Comparison of ENCODE assay signal across 21 cellular contexts in genomic region chr17:75842411-75842810, GRCh38. TPM values are rescaled to one million over a fixed set of nuclear protein-coding genes. Genes with fewer than 3 reads are reported as not detected.
DNase-seq lines count a peak whose midpoint lies in the region; ATAC-seq, FAIRE-seq and TF ChIP-seq lines count a peak whose summit lies in the region.
"Had no signal": no experiment of that assay in that cellular context is flagged by ENCODE, and none has a peak within 500 bp of the region (broad histone marks: within the 10 kb centered on the region; RNA-seq: fewer than 3 reads in every experiment).

No MANE protein-coding gene starts in this region.

- peak overlapping the region; percentile 91 for H3K4me3 ChIP-seq in CD8-positive, alpha-beta memory T cell (ENCODE audit: low read length)
- H3K4me3 ChIP-seq in lower leg skin (ENCODE audit: low read depth, poor library complexity, severe bottlenecking), result no peak overlapping the region
- H3K4me3 ChIP-seq: HAP-1 had no signal

- H3K36me3 ChIP-seq in CD8-positive, alpha-beta memory T cell (ENCODE audit: insufficient read depth, low read length), result peaks cover 19% of the 10 kb centered on the region

- peak overlapping the region; percentile 89 for H3K27ac ChIP-seq in CD8-positive, alpha-beta memory T cell (ENCODE audit: low read depth, low read length)
- H3K27ac ChIP-seq: 22Rv1 had no signal

- no peak for ATAC-seq in natural killer cell treated with Interleukin-12 subunit alpha and Interleukin-12 subunit beta and Interleukin-15 and Interleukin-18, amount 100 ng/mL, for 72 hours
- ATAC-seq: GM12878 had no signal

- DNase-seq in T-helper 1 cell (no peak), lower leg skin (ENCODE audit: low spot score in 2 of 2) (no peak), frontal cortex (ENCODE audit: low spot score in 2 of 2) (no peak), NCI-H2081 (lab: John Stamatoyannopoulos, UW) (no peak)
- DNase-seq in CD8-positive, alpha-beta memory T cell, result no peak
- DNase-seq in activated naive CD8-positive, alpha-beta T cell treated with anti-CD3 and anti-CD28 coated beads for 36 hours, result no peak
- DNase-seq in natural killer cell treated with Interleukin-12 subunit alpha and Interleukin-12 subunit beta and Interleukin-15 and Interleukin-18, amount 100 ng/mL, for 72 hours (ENCODE audit: low spot score), result no peak
- DNase-seq: central memory CD4-positive, alpha-beta T cell; foreskin melanocyte; MM.1S; NCI-H2081 treated with DMSO at 0.1 percent for 48 hours; NCI-H524 treated with DMSO at 0.1 percent for 48 hours; transverse colon had no signal

- H3K9me3 Mint-ChIP-seq in T-helper 1 cell treated with Interleukin-12 subunit alpha and Interleukin-12 subunit beta and Interleukin-4 antibody, amounts not matched to agents 30 μg/mL and 1 μg/mL, for 36 hours, result no peaks in the 10 kb centered on the region
- H3K9me3 Mint-ChIP-seq in CD8-positive, alpha-beta memory T cell, result no peaks in the 10 kb centered on the region
- no peaks in the 10 kb centered on the region for H3K9me3 Mint-ChIP-seq in activated naive CD8-positive, alpha-beta T cell treated with anti-CD3 and anti-CD28 coated beads for 36 hours
- H3K9me3 Mint-ChIP-seq in natural killer cell treated with Interleukin-12 subunit alpha and Interleukin-12 subunit beta and Interleukin-15 and Interleukin-18, amount 100 ng/mL, for 72 hours, result no peaks in the 10 kb centered on the region
- H3K9me3 Mint-ChIP-seq: neural crest cell had no signal

- POLR2A ChIA-PET in CD8-positive, alpha-beta memory T cell (lab: Charles Lee), result interaction anchor here (1.0 to 4.9 kb wide), 4 partner anchors 9 to 15 kb away, joined by 3 to 61 read pairs (median 12); partner anchors contain the start of gene WBP2

- no peak for TF ChIP-seq CTCF in lower leg skin (IDR thresholded peaks at IDR 0.05)

- no peak for TF ChIP-seq POLR2A in lower leg skin (IDR thresholded peaks at IDR 0.05)

- H3K36me3 Mint-ChIP-seq in T-helper 1 cell treated with Interleukin-12 subunit alpha and Interleukin-12 subunit beta and Interleukin-4 antibody, amounts not matched to agents 30 μg/mL and 1 μg/mL, for 36 hours (ENCODE audit: low read depth), result peaks cover 33% of the 10 kb centered on the region
- H3K36me3 Mint-ChIP-seq in CD8-positive, alpha-beta memory T cell, result peaks cover 0 to 69% (median 0%) of the 10 kb centered on the region in 3 donors
- H3K36me3 Mint-ChIP-seq in activated naive CD8-positive, alpha-beta T cell treated with anti-CD3 and anti-CD28 coated beads for 36 hours, result peaks cover 10% of the 10 kb centered on the region
- no peaks in the 10 kb centered on the region for H3K36me3 Mint-ChIP-seq in natural killer cell treated with Interleukin-12 subunit alpha and Interleukin-12 subunit beta and Interleukin-15 and Interleukin-18, amount 100 ng/mL, for 72 hours

- H3K27me3 Mint-ChIP-seq in T-helper 1 cell treated with Interleukin-12 subunit alpha and Interleukin-12 subunit beta and Interleukin-4 antibody, amounts not matched to agents 30 μg/mL and 1 μg/mL, for 36 hours (ENCODE audit: low read depth), result no peaks in the 10 kb centered on the region
- no peaks in the 10 kb centered on the region for H3K27me3 Mint-ChIP-seq in CD8-positive, alpha-beta memory T cell
- H3K27me3 Mint-ChIP-seq in activated naive CD8-positive, alpha-beta T cell treated with anti-CD3 and anti-CD28 coated beads for 36 hours, result no peaks in the 10 kb centered on the region
- no peaks in the 10 kb centered on the region for H3K27me3 Mint-ChIP-seq in natural killer cell treated with Interleukin-12 subunit alpha and Interleukin-12 subunit beta and Interleukin-15 and Interleukin-18, amount 100 ng/mL, for 72 hours

- no peaks in the 10 kb centered on the region for H3K27me3 ChIP-seq in CD8-positive, alpha-beta memory T cell (ENCODE audit: insufficient read depth, low read length, poor library complexity, severe bottlenecking)
- H3K27me3 ChIP-seq: right atrium auricular region, transverse colon had no signal

- H3K4me1 ChIP-seq in CD8-positive, alpha-beta memory T cell (ENCODE audit: insufficient read depth, low read length), result peaks cover 28% of the 10 kb centered on the region

- peak overlapping the region; percentile 94 for H3K4me3 Mint-ChIP-seq in T-helper 1 cell treated with Interleukin-12 subunit alpha and Interleukin-12 subunit beta and Interleukin-4 antibody, amounts not matched to agents 30 μg/mL and 1 μg/mL, for 36 hours
- peak overlapping the region in 6 of 7 donors; percentile 92 to 98 (median 94) for H3K4me3 Mint-ChIP-seq in CD8-positive, alpha-beta memory T cell
- peak overlapping the region; percentile 94 for H3K4me3 Mint-ChIP-seq in activated naive CD8-positive, alpha-beta T cell treated with anti-CD3 and anti-CD28 coated beads for 36 hours
- peak overlapping the region; percentile 89 for H3K4me3 Mint-ChIP-seq in natural killer cell treated with Interleukin-12 subunit alpha and Interleukin-12 subunit beta and Interleukin-15 and Interleukin-18, amount 100 ng/mL, for 72 hours
- H3K4me3 Mint-ChIP-seq: neural crest cell had no signal

- CTCF ChIA-PET in CD8-positive, alpha-beta memory T cell (lab: Charles Lee), result interaction anchor here (0.8 to 5.6 kb wide), 2 partner anchors 12 to 95 kb away, joined by 3 to 38 read pairs; partner anchors contain the start of gene WBP2

- WGBS in lower leg skin, 2 donors, result 86 to 88% methylated on average over 18 of the region's 18 CpGs

- no peak overlapping the region for H3K27ac Mint-ChIP-seq in T-helper 1 cell treated with Interleukin-12 subunit alpha and Interleukin-12 subunit beta and Interleukin-4 antibody, amounts not matched to agents 30 μg/mL and 1 μg/mL, for 36 hours
- peak overlapping the region in 7 of 8 donors; percentile 53 to 92 (median 70) for H3K27ac Mint-ChIP-seq in CD8-positive, alpha-beta memory T cell
- peak overlapping the region; percentile 60 for H3K27ac Mint-ChIP-seq in activated naive CD8-positive, alpha-beta T cell treated with anti-CD3 and anti-CD28 coated beads for 36 hours
- H3K27ac Mint-ChIP-seq in natural killer cell treated with Interleukin-12 subunit alpha and Interleukin-12 subunit beta and Interleukin-15 and Interleukin-18, amount 100 ng/mL, for 72 hours, result peak overlapping the region; percentile 23 to 58

- intact Hi-C loops in lower leg skin (cut with DNase I; ENCODE audit: low total_unique reads), result loop anchor here (10.0 kb wide), 1 partner anchor 68 kb away; a partner anchor contains a TSS

- no peak for FAIRE-seq in frontal cortex (lab: Jason Lieb, UNC)
- FAIRE-seq: endothelial cell of umbilical vein, GM12878, HTR-8/SVneo had no signal

- no peaks in the 10 kb centered on the region for H3K9me3 ChIP-seq in CD8-positive, alpha-beta memory T cell (ENCODE audit: low read length)
- H3K9me3 ChIP-seq: HAP-1, right atrium auricular region, transverse colon had no signal

- peaks cover 8% of the 10 kb centered on the region for H3K4me1 Mint-ChIP-seq in T-helper 1 cell treated with Interleukin-12 subunit alpha and Interleukin-12 subunit beta and Interleukin-4 antibody, amounts not matched to agents 30 μg/mL and 1 μg/mL, for 36 hours (ENCODE audit: low read depth)
- peaks cover 5 to 36% (median 11%) of the 10 kb centered on the region in 3 donors for H3K4me1 Mint-ChIP-seq in CD8-positive, alpha-beta memory T cell
- H3K4me1 Mint-ChIP-seq in activated naive CD8-positive, alpha-beta T cell treated with anti-CD3 and anti-CD28 coated beads for 36 hours, result peaks cover 13% of the 10 kb centered on the region
- peaks cover 6 to 13% of the 10 kb centered on the region in 2 donors for H3K4me1 Mint-ChIP-seq in natural killer cell treated with Interleukin-12 subunit alpha and Interleukin-12 subunit beta and Interleukin-15 and Interleukin-18, amount 100 ng/mL, for 72 hours (ENCODE audit: low read depth in 2 of 2)

RNA-seq across cellular contexts. Expression of gene UNC13D, which starts 1.8 kb away (rescaled TPM):
- 100 to 1,000 TPM; 143 to 154 TPM for total RNA-seq in CD8-positive, alpha-beta memory T cell
- polyA plus RNA-seq in CD8-positive, alpha-beta memory T cell, result 90.3 TPM
- total RNA-seq in activated naive CD8-positive, alpha-beta T cell treated with anti-CD3 and anti-CD28 coated beads for 36 hours, result 100 to 1,000 TPM; 145 to 156 TPM
- 100 to 1,000 TPM; 270 to 289 TPM for total RNA-seq in natural killer cell treated with Interleukin-12 subunit alpha and Interleukin-12 subunit beta and Interleukin-15 and Interleukin-18, amount 100 ng/mL, for 72 hours
- total RNA-seq in lower leg skin, result 1 to 10 TPM; 5.0 to 9.1 (median 7.6) TPM
- total RNA-seq in frontal cortex, result 0.41 TPM

RNA-seq across cellular contexts. Expression of gene WBP2, which starts 12.7 kb away (rescaled TPM):
- total RNA-seq in CD8-positive, alpha-beta memory T cell, result 10 to 100 TPM; 47.5 to 53.2 TPM
- polyA plus RNA-seq in CD8-positive, alpha-beta memory T cell, result 129 TPM
- total RNA-seq in activated naive CD8-positive, alpha-beta T cell treated with anti-CD3 and anti-CD28 coated beads for 36 hours, result 10 to 100 TPM; 45.0 to 49.3 TPM
- 100 to 1,000 TPM in 1 of 2 donors, 10 to 100 TPM in 1; 73.8 to 101 TPM for total RNA-seq in natural killer cell treated with Interleukin-12 subunit alpha and Interleukin-12 subunit beta and Interleukin-15 and Interleukin-18, amount 100 ng/mL, for 72 hours
- 100 to 1,000 TPM in 2 of 4 donors, 10 to 100 TPM in 2; 74.2 to 149 (median 93.8) TPM for total RNA-seq in lower leg skin
- total RNA-seq in frontal cortex, result 22.0 TPM

RNA-seq across cellular contexts. Expression of gene TRIM47, which starts 36.0 kb away (rescaled TPM):
- 10 to 100 TPM; 12.6 to 14.1 TPM for total RNA-seq in CD8-positive, alpha-beta memory T cell
- 17.6 TPM for polyA plus RNA-seq in CD8-positive, alpha-beta memory T cell
- 10 to 100 TPM; 16.4 to 18.3 TPM for total RNA-seq in activated naive CD8-positive, alpha-beta T cell treated with anti-CD3 and anti-CD28 coated beads for 36 hours
- 1 to 10 TPM; 1.6 to 2.1 TPM for total RNA-seq in natural killer cell treated with Interleukin-12 subunit alpha and Interleukin-12 subunit beta and Interleukin-15 and Interleukin-18, amount 100 ng/mL, for 72 hours
- total RNA-seq in lower leg skin (10 to 100 TPM; 33.2 to 62.5 (median 41.5) TPM), frontal cortex (13.9 TPM)

RNA-seq across cellular contexts. Expression of gene TRIM65, which starts 54.3 kb away (rescaled TPM):
- total RNA-seq in CD8-positive, alpha-beta memory T cell, result 10 to 100 TPM; 34.9 to 35.4 TPM
- polyA plus RNA-seq in CD8-positive, alpha-beta memory T cell, result 28.1 TPM
- 10 to 100 TPM; 37.2 to 41.7 TPM for total RNA-seq in activated naive CD8-positive, alpha-beta T cell treated with anti-CD3 and anti-CD28 coated beads for 36 hours
- total RNA-seq in natural killer cell treated with Interleukin-12 subunit alpha and Interleukin-12 subunit beta and Interleukin-15 and Interleukin-18, amount 100 ng/mL, for 72 hours, result 10 to 100 TPM; 17.2 to 42.1 TPM
- total RNA-seq in lower leg skin, result 10 to 100 TPM; 23.1 to 36.3 (median 32.2) TPM
- total RNA-seq in frontal cortex, result 11.8 TPM

RNA-seq across cellular contexts. Expression of gene UNK, which starts 57.8 kb away (rescaled TPM):
- total RNA-seq in CD8-positive, alpha-beta memory T cell, result 10 to 100 TPM; 24.4 to 29.3 TPM
- polyA plus RNA-seq in CD8-positive, alpha-beta memory T cell, result 32.8 TPM
- total RNA-seq in activated naive CD8-positive, alpha-beta T cell treated with anti-CD3 and anti-CD28 coated beads for 36 hours, result 10 to 100 TPM; 26.9 to 27.4 TPM
- 10 to 100 TPM; 30.6 to 39.8 TPM for total RNA-seq in natural killer cell treated with Interleukin-12 subunit alpha and Interleukin-12 subunit beta and Interleukin-15 and Interleukin-18, amount 100 ng/mL, for 72 hours
- total RNA-seq in lower leg skin (10 to 100 TPM; 26.5 to 42.5 (median 31.9) TPM), frontal cortex (21.2 TPM)

Comparison
In these comparisons a context has a peak if more than half of its experiments do, and no peak if none do; other contexts are left out.
1. RNA of gene UNC13D, which starts 1.8 kb away (total RNA-seq): 270 to 289 TPM in natural killer cell treated with Interleukin-12 subunit alpha and Interleukin-12 subunit beta and Interleukin-15 and Interleukin-18, amount 100 ng/mL, for 72 hours, 145 to 156 TPM in activated naive CD8-positive, alpha-beta T cell treated with anti-CD3 and anti-CD28 coated beads for 36 hours and 143 to 154 TPM in CD8-positive, alpha-beta memory T cell; 5.0 to 9.1 TPM in lower leg skin and 0.41 TPM in frontal cortex (single experiment); every median in the first group is over 10 times any median in the second.
2. Peak in every context shown above with its lines, with median percentiles within 50 percentile points of each other: H3K4me3 Mint-ChIP-seq.